ENCODE assay signal across 1 cellular context in genomic region chr1:942864-943533, GRCh38.
A peak's percentile ranks its signal among the peaks of the same experiment; 100 is the strongest.
TF ChIP-seq lines count a peak whose summit lies in the region.

No MANE protein-coding gene starts in this region.

TF ChIP-seq in WTC11, 78 proteins besides CTCF, POLR2A, EP300 and RAD21 (continued from another document):
- TF ChIP-seq ZNF532 (CRISPR knock-in tag; IDR thresholded peaks at IDR 0.05; ENCODE audit: borderline replicate concordance) (no peak), ZNF281 (CRISPR knock-in tag; IDR thresholded peaks at IDR 0.05) (0 out of 2 replicates have a peak, but pooled peaks have one; percentile 29), ZNF416 (CRISPR knock-in tag; IDR thresholded peaks at IDR 0.05) (no peak), GRHL2 (CRISPR knock-in tag; IDR thresholded peaks at IDR 0.05; ENCODE audit: insufficient replicate concordance, severe bottlenecking) (no peak), ELF4 (CRISPR knock-in tag; IDR thresholded peaks at IDR 0.05; ENCODE audit: low read depth) (no peak), SMAD3 (CRISPR knock-in tag; IDR thresholded peaks at IDR 0.05; ENCODE audit: borderline replicate concordance) (no peak), CDX4 (CRISPR knock-in tag; IDR thresholded peaks at IDR 0.05; ENCODE audit: borderline replicate concordance) (no peak), NFATC4 (CRISPR knock-in tag; IDR thresholded peaks at IDR 0.05) (0 out of 2 replicates have a peak, but pooled peaks have one; percentile 50), EMX1 (CRISPR knock-in tag; IDR thresholded peaks at IDR 0.05) (peak; percentile 70; the same call in 1 of the 2 replicates), TEAD1 (CRISPR knock-in tag; IDR thresholded peaks at IDR 0.05) (peak; percentile 17; the same call in 1 of the 2 replicates), ZNF121 (CRISPR knock-in tag; IDR thresholded peaks at IDR 0.05) (no peak), E2F4 (CRISPR knock-in tag; IDR thresholded peaks at IDR 0.05; ENCODE audit: borderline replicate concordance, low read depth) (no peak), OVOL2 (CRISPR knock-in tag; IDR thresholded peaks at IDR 0.05; ENCODE audit: borderline replicate concordance) (no peak), NFYB (CRISPR knock-in tag; conservative IDR thresholded peaks at IDR 0.05; ENCODE audit: low read depth) (no peak), SP1 (CRISPR knock-in tag; conservative IDR thresholded peaks at IDR 0.05) (no peak), ZNF263 (CRISPR knock-in tag; IDR thresholded peaks at IDR 0.05; ENCODE audit: low read depth) (no peak), MXD4 (CRISPR knock-in tag; IDR thresholded peaks at IDR 0.05; ENCODE audit: borderline replicate concordance) (no peak), RORB (CRISPR knock-in tag; IDR thresholded peaks at IDR 0.05) (no peak), TP53 (CRISPR knock-in tag; IDR thresholded peaks at IDR 0.05) (0 out of 2 replicates have a peak, but pooled peaks have one; percentile 20), RELA (CRISPR knock-in tag; IDR thresholded peaks at IDR 0.05; ENCODE audit: borderline replicate concordance) (no peak), FOXK1 (CRISPR knock-in tag; IDR thresholded peaks at IDR 0.05) (no peak), GTF2I (CRISPR knock-in tag; conservative IDR thresholded peaks at IDR 0.05) (no peak), HMGXB4 (CRISPR knock-in tag; IDR thresholded peaks at IDR 0.05) (no peak), IRF2 (CRISPR knock-in tag; IDR thresholded peaks at IDR 0.05; ENCODE audit: borderline replicate concordance, low read depth) (no peak)
- TF ChIP-seq, protein P1, sequence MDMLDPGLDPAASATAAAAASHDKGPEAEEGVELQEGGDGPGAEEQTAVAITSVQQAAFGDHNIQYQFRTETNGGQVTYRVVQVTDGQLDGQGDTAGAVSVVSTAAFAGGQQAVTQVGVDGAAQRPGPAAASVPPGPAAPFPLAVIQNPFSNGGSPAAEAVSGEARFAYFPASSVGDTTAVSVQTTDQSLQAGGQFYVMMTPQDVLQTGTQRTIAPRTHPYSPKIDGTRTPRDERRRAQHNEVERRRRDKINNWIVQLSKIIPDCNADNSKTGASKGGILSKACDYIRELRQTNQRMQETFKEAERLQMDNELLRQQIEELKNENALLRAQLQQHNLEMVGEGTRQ (CRISPR knock-in tag; IDR thresholded peaks at IDR 0.05), result no peak
- TF ChIP-seq, protein P2, sequence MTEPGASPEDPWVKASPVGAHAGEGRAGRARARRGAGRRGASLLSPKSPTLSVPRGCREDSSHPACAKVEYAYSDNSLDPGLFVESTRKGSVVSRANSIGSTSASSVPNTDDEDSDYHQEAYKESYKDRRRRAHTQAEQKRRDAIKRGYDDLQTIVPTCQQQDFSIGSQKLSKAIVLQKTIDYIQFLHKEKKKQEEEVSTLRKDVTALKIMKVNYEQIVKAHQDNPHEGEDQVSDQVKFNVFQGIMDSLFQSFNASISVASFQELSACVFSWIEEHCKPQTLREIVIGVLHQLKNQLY (CRISPR knock-in tag; IDR thresholded peaks at IDR 0.05), result no peak
